Comparison of ENCODE assay signal across 8 cellular contexts in the genomic region with DNA sequence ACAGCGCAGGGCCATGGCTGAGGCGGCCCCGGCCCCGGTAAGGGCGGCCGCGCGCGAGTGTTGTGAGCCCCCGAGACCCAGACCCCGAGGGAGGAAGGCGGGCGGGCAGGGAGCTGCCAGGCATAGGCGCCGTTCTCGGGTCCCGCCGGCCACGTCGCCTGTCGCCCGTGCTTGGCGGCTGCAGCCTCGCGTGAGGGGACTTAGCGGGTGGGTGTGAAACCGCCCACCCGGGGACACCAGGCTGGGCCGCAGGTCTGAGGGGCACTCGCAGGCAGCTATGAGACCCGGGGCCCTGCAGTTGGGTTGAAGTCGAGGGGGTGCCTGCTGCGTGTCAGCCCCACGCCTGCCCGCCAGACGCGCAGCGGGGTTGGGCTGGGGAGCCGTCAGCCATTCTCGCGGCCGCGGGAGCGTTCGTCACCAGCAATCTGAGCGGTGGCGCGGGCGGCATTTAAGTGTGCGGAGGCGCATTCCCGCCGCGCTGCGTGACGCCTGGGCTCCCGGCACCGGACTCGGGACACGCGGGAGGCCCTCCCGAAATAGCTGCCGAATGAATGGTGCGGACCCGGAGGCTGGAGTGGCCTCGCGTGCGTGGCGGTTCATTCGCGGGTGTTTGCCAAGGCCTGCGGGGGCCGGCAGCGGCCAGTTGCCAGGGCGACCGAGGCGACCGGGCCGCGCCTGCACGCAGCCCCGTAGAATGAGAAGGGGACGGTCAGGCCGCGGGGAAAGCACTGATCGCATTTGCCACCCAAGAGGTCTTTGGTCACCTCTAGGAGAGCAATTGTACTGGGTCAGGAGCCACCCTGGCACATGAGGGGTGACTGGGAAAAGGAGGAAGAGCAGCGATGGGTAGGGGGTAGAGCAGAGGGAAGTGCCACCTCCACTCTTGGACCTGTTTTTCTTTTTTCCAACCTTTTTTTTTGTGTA. TPM values are rescaled to one million over a fixed set of nuclear protein-coding genes. Genes with fewer than 3 reads are reported as not detected.
DNase-seq lines count a peak whose midpoint lies in the region; TF ChIP-seq lines count a peak whose summit lies in the region.

No MANE protein-coding gene starts in this region.

- peak overlapping the region; percentile 82 for H3K4me3 ChIP-seq in GM12864 (ENCODE audit: low read depth, low read length)
- peak overlapping the region; percentile 97 for H3K4me3 ChIP-seq in H7 (ENCODE audit: insufficient read depth, low read depth, low read length)
- peak overlapping the region; percentile 85 for H3K4me3 ChIP-seq in LNCaP clone FGC (ENCODE audit: low read depth, low read length)

- H3K27me3 ChIP-seq in H7 (ENCODE audit: control insufficient read depth, insufficient read depth, low read length): no peaks in the 10 kb centered on the region

- no peak for DNase-seq in GM12864 (ENCODE audit: low read depth)
- peak; percentile 79 for DNase-seq in H7
- no peak for DNase-seq in LNCaP clone FGC (ENCODE audit: low read depth)
- peak; percentile 72 for DNase-seq in activated CD4-positive, CD25-positive, alpha-beta regulatory T cell treated with anti-CD3 and anti-CD28 coated beads, Interleukin-2, amount 50 U/mL, for 72 hours
- peak; percentile 62 for DNase-seq in cerebellum (ENCODE audit: low spot score)
- peak; percentile 37 for DNase-seq in kidney glomerular epithelial cell (lab: John Stamatoyannopoulos, UW)
- peak; percentile 18 to 45 (median 38) for DNase-seq in stimulated activated CD4-positive, alpha-beta T cell treated with anti-CD3 and anti-CD28 coated beads, Interleukin-1b, Interleukin-23, amount 100 ng/mL, for 24 hours (ENCODE audit: low read depth in 4 of 4, low spot score in 1 of 4)
- no peak for DNase-seq in AML-193 (lab: John Stamatoyannopoulos, UW)

- H3K36me3 ChIP-seq in H7 (replicated peaks; ENCODE audit: control insufficient read depth, insufficient read depth, low read length): peaks cover 4% of the 10 kb centered on the region

- TF ChIP-seq CTCF in GM12864 (IDR thresholded peaks at IDR 0.05; ENCODE audit: low read depth, low read length, missing control alignments) (no peak), LNCaP clone FGC (IDR thresholded peaks at IDR 0.05; ENCODE audit: control insufficient read depth, extremely low read depth, insufficient read depth) (no peak)

RNA-seq across cellular contexts. Expression of a gene that starts 0.7 kb away (rescaled TPM):
- total RNA-seq in H7 (2014; rRNA removed; shearing (Covaris generic)): 43.0 and 55.2 TPM in 2 replicates
- 24.6 TPM for total RNA-seq in cerebellum

RNA-seq across cellular contexts. Expression of a gene that starts 21.9 kb away (rescaled TPM):
- 3.0 and 4.6 TPM in 2 replicates for total RNA-seq in H7 (2014; rRNA removed; shearing (Covaris generic))
- total RNA-seq in cerebellum: 3.5 TPM

RNA-seq across cellular contexts. Expression of a gene that starts 47.4 kb away (rescaled TPM):
- 32.8 and 34.1 TPM in 2 replicates for total RNA-seq in H7 (2014; rRNA removed; shearing (Covaris generic))
- total RNA-seq in cerebellum: 18.7 TPM

RNA-seq across cellular contexts. Expression of a gene that starts 57.5 kb away (rescaled TPM):
- total RNA-seq in H7 (2014; rRNA removed; shearing (Covaris generic)): 6.4 and 7.5 TPM in 2 replicates
- 16.0 TPM for total RNA-seq in cerebellum

Comparison
In these comparisons a context has a peak if more than half of its experiments do, and no peak if none do; other contexts are left out.
1. DNase-seq: peak in H7 (single experiment), activated CD4-positive, CD25-positive, alpha-beta regulatory T cell treated with anti-CD3 and anti-CD28 coated beads, Interleukin-2, amount 50 U/mL, for 72 hours (single experiment), cerebellum (single experiment), kidney glomerular epithelial cell (single experiment) and stimulated activated CD4-positive, alpha-beta T cell treated with anti-CD3 and anti-CD28 coated beads, Interleukin-1b, Interleukin-23, amount 100 ng/mL, for 24 hours (4 of 4); none in GM12864 (single experiment), LNCaP clone FGC (single experiment) and AML-193 (0 of 2).
2. Peak in every context shown above with its lines, with median percentiles within 50 percentile points of each other: H3K4me3 ChIP-seq.